In genomic region chr9:116712781-116713180, GRCh38 we compare ENCODE assay signal across 32 cellular contexts.
"Had no signal": no experiment of that assay in that cellular context is flagged by ENCODE, and none has a peak within 500 bp of the region (broad histone marks: within the 10 kb centered on the region; RNA-seq: fewer than 3 reads in every experiment).

No MANE protein-coding gene starts in this region.

- FAIRE-seq: bronchial epithelial cell had no signal

- H3K27ac ChIP-seq: adrenal gland, ascending aorta, body of pancreas, brain microvascular endothelial cell, breast epithelium, cardiac muscle cell had no signal

- H3K36me3 ChIP-seq: adrenal gland, ascending aorta, brain microvascular endothelial cell, breast epithelium, cardiac muscle cell had no signal

- H3K4me1 ChIP-seq: adrenal gland, ascending aorta, body of pancreas, breast epithelium had no signal

- H3K9me3 ChIP-seq: adrenal gland, ascending aorta, body of pancreas, breast epithelium had no signal

- ATAC-seq: activated naive CD4-positive, alpha-beta T cell treated with anti-CD3 and anti-CD28 coated beads, Interleukin-2, amount 50 U/mL, for 72 hours; activated naive CD8-positive, alpha-beta T cell treated with anti-CD3 and anti-CD28 coated beads, Interleukin-2, amount 50 U/mL, for 24 hours; activated T-cell treated with anti-CD3 and anti-CD28 coated beads, Interleukin-2, amount 50 U/mL, for 4 hours; activated T-cell treated with anti-CD3 and anti-CD28 coated beads, Interleukin-2, amount 50 U/mL, for 72 hours; activated T-helper 17 cell treated with anti-CD3 and anti-CD28 coated beads, Interleukin-2, amount 50 U/mL, for 72 hours; body of pancreas had no signal

- H3K27me3 ChIP-seq: adrenal gland, ascending aorta, body of pancreas, brain microvascular endothelial cell, breast epithelium had no signal

- DNase-seq: activated effector memory CD4-positive, alpha-beta T cell treated with anti-CD3 and anti-CD28 coated beads, Interleukin-2, amount 50 U/mL, for 16 hours; activated effector memory CD4-positive, alpha-beta T cell treated with Interleukin-2 at 50 U/mL for 16 hours; activated gamma-delta T cell; activated gamma-delta T cell treated with Interleukin-2 at 50 U/mL for 16 hours; activated naive CD4-positive, alpha-beta T cell; activated naive CD4-positive, alpha-beta T cell treated with anti-CD3 and anti-CD28 coated beads for 36 hours; activated naive CD4-positive, alpha-beta T cell treated with anti-CD3 and anti-CD28 coated beads, Interleukin-2, amount 10 ng/mL, durations not matched to agents 7 days and 5 days; activated naive CD4-positive, alpha-beta T cell treated with anti-CD3 and anti-CD28 coated beads, Interleukin-2, amount 50 U/mL, for 16 hours; activated naive CD4-positive, alpha-beta T cell treated with Interleukin-2 at 50 U/mL for 16 hours; activated naive CD8-positive, alpha-beta T cell treated with anti-CD3 and anti-CD28 coated beads for 36 hours; activated naive CD8-positive, alpha-beta T cell treated with anti-CD3 and anti-CD28 coated beads, Interleukin-2, amount 10 ng/mL, durations not matched to agents 7 days and 5 days; activated naive CD8-positive, alpha-beta T cell treated with anti-CD3 and anti-CD28 coated beads, Interleukin-2, amount 50 U/mL, for 24 hours; activated T-cell treated with anti-CD3 and anti-CD28 coated beads, Interleukin-2, amount 50 U/mL, for 1 hour; activated T-cell treated with anti-CD3 and anti-CD28 coated beads, Interleukin-2, amount 50 U/mL, for 24 hours; activated T-cell treated with anti-CD3 and anti-CD28 coated beads, Interleukin-2, amount 50 U/mL, for 4 hours; activated T-cell treated with anti-CD3 and anti-CD28 coated beads, Interleukin-2, amount 50 U/mL, for 48 hours; activated T-cell treated with anti-CD3 and anti-CD28 coated beads, Interleukin-2, amount 50 U/mL, for 72 hours; amniotic stem cell; amygdala; anterior cingulate cortex; aorta; body of pancreas; brain microvascular endothelial cell; central memory CD4-positive, alpha-beta T cell; cerebellar nuclear complex had no signal

- H3K4me3 ChIP-seq: adrenal gland, ascending aorta, body of pancreas, breast epithelium, cardiac muscle cell had no signal
